ENCODE assay signal across 19 cellular contexts in the genomic region with DNA sequence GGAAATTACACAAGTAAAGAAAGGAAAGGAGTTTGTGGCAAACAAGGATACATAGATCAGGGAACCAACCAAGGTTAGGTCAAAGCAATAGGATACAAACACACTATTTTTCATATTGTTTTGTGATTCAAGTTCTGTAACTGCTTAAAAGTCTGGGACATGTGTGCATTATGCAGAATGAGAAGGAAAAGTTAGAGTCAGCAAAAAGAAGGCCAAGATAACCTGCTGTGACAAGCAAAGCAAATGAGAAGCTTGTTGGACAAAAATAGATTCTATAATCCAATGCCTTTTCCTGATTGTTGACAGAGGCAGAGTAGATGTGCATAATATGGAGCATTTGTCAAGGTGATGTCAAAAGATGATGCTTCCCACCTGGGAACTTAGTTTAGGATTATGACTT.
"Had no signal": no experiment of that assay in that cellular context is flagged by ENCODE, and none has a peak within 500 bp of the region (broad histone marks: within the 10 kb centered on the region; RNA-seq: fewer than 3 reads in every experiment).

No MANE protein-coding gene starts in this region.

- DNase-seq: KBM-7, MM.1S, NCI-H1092 treated with DMSO at 0.1 percent for 48 hours, NCI-H1436, NCI-H187, NCI-H2029, NCI-H2081 treated with DMSO at 0.1 percent for 48 hours, NCI-H2171, NCI-H226, NCI-H446, NCI-H510A, NCI-H524 treated with DMSO at 0.1 percent for 48 hours, NCI-H69, NCI-H774, Right ventricle myocardium superior, RPMI8226 had no signal

- H3K4me3 Mint-ChIP-seq: IgD-negative memory B cell had no signal

- H3K27ac Mint-ChIP-seq: IgD-negative memory B cell had no signal

- FAIRE-seq: RCC 7860 had no signal

- H3K27me3 Mint-ChIP-seq: IgD-negative memory B cell had no signal

- H3K4me1 Mint-ChIP-seq: IgD-negative memory B cell had no signal

- ATAC-seq: SK-N-SH treated with all-trans-retinoic acid at 6 μM for 48 hours had no signal

- H3K36me3 Mint-ChIP-seq: IgD-negative memory B cell had no signal
